ENCODE assay signal across 35 cellular contexts in genomic region chr3:116946376-116946775, GRCh38.
"Had no signal": no experiment of that assay in that cellular context is flagged by ENCODE, and none has a peak within 500 bp of the region (broad histone marks: within the 10 kb centered on the region; RNA-seq: fewer than 3 reads in every experiment).

No MANE protein-coding gene starts in this region.

- H3K27me3 Mint-ChIP-seq: activated CD4-positive, alpha-beta memory T cell treated with anti-CD3 and anti-CD28 coated beads, Interleukin-2, amount 10 ng/mL, durations not matched to agents 7 days and 5 days; activated CD4-positive, alpha-beta T cell treated with anti-CD3 and anti-CD28 coated beads for 36 hours; activated CD4-positive, alpha-beta T cell treated with anti-CD3 and anti-CD28 coated beads, Interleukin-2, amount 10 ng/mL, durations not matched to agents 7 days and 5 days; activated CD8-positive, alpha-beta memory T cell treated with anti-CD3 and anti-CD28 coated beads, Interleukin-2, amount 10 ng/mL, durations not matched to agents 7 days and 5 days; activated naive CD8-positive, alpha-beta T cell treated with anti-CD3 and anti-CD28 coated beads for 36 hours; activated T-helper 17 cell treated with anti-CD3 and anti-CD28 coated beads, Interleukin-2, amount 50 U/mL, for 72 hours had no signal

- H3K4me1 ChIP-seq: body of pancreas, breast epithelium had no signal

- H3K4me1 Mint-ChIP-seq: activated CD4-positive, alpha-beta memory T cell treated with anti-CD3 and anti-CD28 coated beads, Interleukin-2, amount 10 ng/mL, durations not matched to agents 7 days and 5 days; activated CD4-positive, alpha-beta T cell treated with anti-CD3 and anti-CD28 coated beads for 36 hours; activated CD4-positive, alpha-beta T cell treated with anti-CD3 and anti-CD28 coated beads, Interleukin-2, amount 10 ng/mL, durations not matched to agents 7 days and 5 days; activated CD8-positive, alpha-beta memory T cell treated with anti-CD3 and anti-CD28 coated beads, Interleukin-2, amount 10 ng/mL, durations not matched to agents 7 days and 5 days; activated naive CD8-positive, alpha-beta T cell treated with anti-CD3 and anti-CD28 coated beads for 36 hours; activated T-helper 17 cell treated with anti-CD3 and anti-CD28 coated beads, Interleukin-2, amount 50 U/mL, for 72 hours had no signal

- DNase-seq: activated CD4-positive, alpha-beta memory T cell treated with anti-CD3 and anti-CD28 coated beads, Interleukin-2, amount 10 ng/mL, durations not matched to agents 7 days and 5 days; activated CD4-positive, alpha-beta T cell treated with anti-CD3 and anti-CD28 coated beads for 1 hour; activated CD4-positive, alpha-beta T cell treated with anti-CD3 and anti-CD28 coated beads for 36 hours; activated CD4-positive, alpha-beta T cell treated with anti-CD3 and anti-CD28 coated beads for 48 hours; activated CD4-positive, alpha-beta T cell treated with anti-CD3 and anti-CD28 coated beads, Interleukin-2, amount 10 ng/mL, durations not matched to agents 7 days and 5 days; activated CD4-positive, alpha-beta T cell treated with anti-CD3 and anti-CD28 coated beads, Interleukin-2, amount 50 U/mL, for 48 hours; activated CD4-positive, CD25-positive, alpha-beta regulatory T cell; activated CD8-positive, alpha-beta memory T cell treated with anti-CD3 and anti-CD28 coated beads for 24 hours; activated CD8-positive, alpha-beta memory T cell treated with anti-CD3 and anti-CD28 coated beads, Interleukin-2, amount 10 ng/mL, durations not matched to agents 7 days and 5 days; activated CD8-positive, alpha-beta memory T cell treated with anti-CD3 and anti-CD28 coated beads, Interleukin-2, amount 50 U/mL, for 48 hours; activated CD8-positive, alpha-beta T cell treated with anti-CD3 and anti-CD28 coated beads, Interleukin-2, amount 10 ng/mL, durations not matched to agents 7 days and 5 days; activated effector memory CD4-positive, alpha-beta T cell treated with anti-CD3 and anti-CD28 coated beads, Interleukin-2, amount 50 U/mL, for 16 hours; activated gamma-delta T cell treated with Interleukin-2 at 50 U/mL for 16 hours; activated naive CD4-positive, alpha-beta T cell; activated naive CD4-positive, alpha-beta T cell treated with anti-CD3 and anti-CD28 coated beads for 36 hours; activated naive CD4-positive, alpha-beta T cell treated with anti-CD3 and anti-CD28 coated beads, Interleukin-2, amount 50 U/mL, for 16 hours; activated naive CD8-positive, alpha-beta T cell treated with anti-CD3 and anti-CD28 coated beads for 36 hours; activated T-cell treated with anti-CD3 and anti-CD28 coated beads, Interleukin-2, amount 50 U/mL, for 4 hours; activated T-cell treated with anti-CD3 and anti-CD28 coated beads, Interleukin-2, amount 50 U/mL, for 72 hours; amniotic stem cell; aorta; body of pancreas; brain microvascular endothelial cell; central memory CD4-positive, alpha-beta T cell; T-helper 1 cell; T-helper 2 cell; T-helper 9 cell; WERI-Rb-1 had no signal

- H3K4me3 Mint-ChIP-seq: activated CD4-positive, alpha-beta memory T cell treated with anti-CD3 and anti-CD28 coated beads, Interleukin-2, amount 10 ng/mL, durations not matched to agents 7 days and 5 days; activated CD4-positive, alpha-beta T cell treated with anti-CD3 and anti-CD28 coated beads for 36 hours; activated CD4-positive, alpha-beta T cell treated with anti-CD3 and anti-CD28 coated beads, Interleukin-2, amount 10 ng/mL, durations not matched to agents 7 days and 5 days; activated CD8-positive, alpha-beta memory T cell treated with anti-CD3 and anti-CD28 coated beads, Interleukin-2, amount 10 ng/mL, durations not matched to agents 7 days and 5 days; activated CD8-positive, alpha-beta T cell treated with anti-CD3 and anti-CD28 coated beads, Interleukin-2, amount 10 ng/mL, durations not matched to agents 7 days and 5 days; activated naive CD4-positive, alpha-beta T cell treated with anti-CD3 and anti-CD28 coated beads for 36 hours; activated naive CD8-positive, alpha-beta T cell treated with anti-CD3 and anti-CD28 coated beads for 36 hours; activated T-cell treated with anti-CD3 and anti-CD28 coated beads, Interleukin-2, amount 50 U/mL, for 4 hours; activated T-cell treated with anti-CD3 and anti-CD28 coated beads, Interleukin-2, amount 50 U/mL, for 72 hours; activated T-helper 1 cell treated with anti-CD3 and anti-CD28 coated beads, Interleukin-12 subunit alpha, Interleukin-12 subunit beta, Interleukin-2, Interleukin-4 antibody, amounts not matched to agents 30 ng/mL and 10 ng/mL and 1 ng/mL, durations not matched to agents 14 hours and 24 hours and 36 hours; activated T-helper 17 cell treated with anti-CD3 and anti-CD28 coated beads, Interleukin-2, amount 50 U/mL, for 72 hours; T-helper 1 cell treated with Interleukin-12 subunit alpha and Interleukin-12 subunit beta and Interleukin-4 antibody, amounts not matched to agents 30 μg/mL and 1 μg/mL, for 36 hours; T-helper 2 cell treated with Interferon-gamma antibody and Interleukin-4, amounts not matched to agents 5 μg/mL and 100 μg/mL, for 36 hours; WTC11 had no signal

- H3K27ac Mint-ChIP-seq: activated CD4-positive, alpha-beta memory T cell treated with anti-CD3 and anti-CD28 coated beads, Interleukin-2, amount 10 ng/mL, durations not matched to agents 7 days and 5 days; activated CD4-positive, alpha-beta T cell treated with anti-CD3 and anti-CD28 coated beads for 36 hours; activated CD4-positive, alpha-beta T cell treated with anti-CD3 and anti-CD28 coated beads, Interleukin-2, amount 10 ng/mL, durations not matched to agents 7 days and 5 days; activated CD8-positive, alpha-beta memory T cell treated with anti-CD3 and anti-CD28 coated beads, Interleukin-2, amount 10 ng/mL, durations not matched to agents 7 days and 5 days; activated CD8-positive, alpha-beta T cell treated with anti-CD3 and anti-CD28 coated beads, Interleukin-2, amount 10 ng/mL, durations not matched to agents 7 days and 5 days; activated naive CD4-positive, alpha-beta T cell treated with anti-CD3 and anti-CD28 coated beads for 36 hours; activated naive CD4-positive, alpha-beta T cell treated with anti-CD3 and anti-CD28 coated beads, Interleukin-2, amount 50 U/mL, for 72 hours; activated naive CD8-positive, alpha-beta T cell treated with anti-CD3 and anti-CD28 coated beads for 36 hours; activated T-cell treated with anti-CD3 and anti-CD28 coated beads, Interleukin-2, amount 50 U/mL, for 72 hours; activated T-helper 1 cell treated with anti-CD3 and anti-CD28 coated beads, Interleukin-12 subunit alpha, Interleukin-12 subunit beta, Interleukin-2, Interleukin-4 antibody, amounts not matched to agents 30 ng/mL and 10 ng/mL and 1 ng/mL, durations not matched to agents 14 hours and 24 hours and 36 hours; activated T-helper 17 cell treated with anti-CD3 and anti-CD28 coated beads, Interleukin-2, amount 50 U/mL, for 72 hours; T-helper 1 cell treated with Interleukin-12 subunit alpha and Interleukin-12 subunit beta and Interleukin-4 antibody, amounts not matched to agents 30 μg/mL and 1 μg/mL, for 36 hours; T-helper 2 cell treated with Interferon-gamma antibody and Interleukin-4, amounts not matched to agents 5 μg/mL and 100 μg/mL, for 36 hours; WTC11 had no signal

- H3K36me3 Mint-ChIP-seq: activated CD8-positive, alpha-beta memory T cell treated with anti-CD3 and anti-CD28 coated beads, Interleukin-2, amount 10 ng/mL, durations not matched to agents 7 days and 5 days; activated naive CD4-positive, alpha-beta T cell treated with anti-CD3 and anti-CD28 coated beads, Interleukin-2, amount 50 U/mL, for 72 hours; activated naive CD8-positive, alpha-beta T cell treated with anti-CD3 and anti-CD28 coated beads for 36 hours; WTC11 had no signal

- H3K27ac ChIP-seq: body of pancreas, brain microvascular endothelial cell, breast epithelium, WERI-Rb-1 had no signal

- H3K27me3 ChIP-seq: body of pancreas, brain microvascular endothelial cell, breast epithelium had no signal

- H3K9me3 ChIP-seq: body of pancreas, breast epithelium had no signal

- H3K36me3 ChIP-seq: brain microvascular endothelial cell, breast epithelium, WERI-Rb-1 had no signal

- H3K4me3 ChIP-seq: body of pancreas, breast epithelium had no signal

- H3K9me3 Mint-ChIP-seq: activated CD4-positive, alpha-beta memory T cell treated with anti-CD3 and anti-CD28 coated beads, Interleukin-2, amount 10 ng/mL, durations not matched to agents 7 days and 5 days; activated CD4-positive, alpha-beta T cell treated with anti-CD3 and anti-CD28 coated beads, Interleukin-2, amount 10 ng/mL, durations not matched to agents 7 days and 5 days; activated T-helper 1 cell treated with anti-CD3 and anti-CD28 coated beads, Interleukin-12 subunit alpha, Interleukin-12 subunit beta, Interleukin-2, Interleukin-4 antibody, amounts not matched to agents 30 ng/mL and 10 ng/mL and 1 ng/mL, durations not matched to agents 14 hours and 24 hours and 36 hours had no signal
